In genomic region chr1:183914283-183914682, GRCh38 we compare ENCODE assay signal across 20 cellular contexts.
A peak's percentile ranks its signal among the peaks of the same experiment; 100 is the strongest.
DNase-seq lines count a peak whose midpoint lies in the region; ATAC-seq and TF ChIP-seq lines count a peak whose summit lies in the region.
"Had no signal": no experiment of that assay in that cellular context is flagged by ENCODE, and none has a peak within 500 bp of the region (broad histone marks: within the 10 kb centered on the region; RNA-seq: fewer than 3 reads in every experiment).

No MANE protein-coding gene starts in this region.

- H2AFZ ChIP-seq in IMR-90 (replicated peaks; ENCODE audit: low read length, poor library complexity) (no peak overlapping the region), fibroblast of lung (ENCODE audit: low read length) (no peak overlapping the region), mesenchymal stem cell (ENCODE audit: low read depth, low read length) (no peak overlapping the region)

- H3K14ac ChIP-seq in IMR-90 (replicated peaks; ENCODE audit: low read depth, low read length) (0 out of 2 replicates have a peak overlapping the region, but pooled peaks have one; percentile 66), mesenchymal stem cell (ENCODE audit: low read length in 2 of 2) (no peak overlapping the region)

- H4K5ac ChIP-seq in IMR-90 (ENCODE audit: low read depth, low read length) = no peak overlapping the region

- TF ChIP-seq CTCF in IMR-90 (conservative IDR thresholded peaks at IDR 0.05; ENCODE audit: low read depth, low read length) (no peak), fibroblast of lung (conservative IDR thresholded peaks at IDR 0.05 in 1 of 2, IDR thresholded peaks at IDR 0.05 in 1 of 2; ENCODE audit: low read depth in 1 of 2, low read length in 2 of 2) (no peak)

- H3K4me3 Mint-ChIP-seq in T-helper 17 cell = no peak overlapping the region
- H3K4me3 Mint-ChIP-seq in stimulated activated naive B cell treated with anti-CD40 and anti-IgM and Interleukin-4, amounts not matched to agents 10 μg/mL and 1 μg/mL and 100 μg/mL, for 72 hours = no peak overlapping the region
- H3K4me3 Mint-ChIP-seq: activated CD4-positive, alpha-beta memory T cell treated with anti-CD3 and anti-CD28 coated beads for 36 hours; activated naive CD8-positive, alpha-beta T cell; activated T-cell treated with anti-CD3 and anti-CD28 coated beads, Interleukin-2, amount 50 U/mL, for 4 hours; memory B cell had no signal

- H3K18ac ChIP-seq in IMR-90 (ENCODE audit: low read depth, low read length) = no peak overlapping the region
- no peak overlapping the region for H3K18ac ChIP-seq in mesenchymal stem cell (ENCODE audit: low read depth in 1 of 2, low read length in 2 of 2)

- H3K4me3 ChIP-seq in IMR-90 (ENCODE audit: insufficient read depth, low read depth, low read length) (no peak overlapping the region), fibroblast of lung (replicated peaks in 1 of 4; ENCODE audit: control extremely low read depth in 1 of 4, insufficient read depth in 1 of 4, low read depth in 3 of 4, low read length in 4 of 4) (no peak overlapping the region), mesenchymal stem cell (ENCODE audit: insufficient read depth in 1 of 2, low read depth in 1 of 2, low read length in 2 of 2) (no peak overlapping the region)
- H3K4me3 ChIP-seq: breast epithelium, suprapubic skin had no signal

- BruUV-seq in IMR-90 (replicated peaks; lab: Mats Ljungman, UMichigan) = no TSS peak

- no peak overlapping the region for H2BK12ac ChIP-seq in mesenchymal stem cell (ENCODE audit: low read length in 2 of 2)

- 0 out of 2 replicates have a peak overlapping the region, but pooled peaks have one; percentile 24 for H2BK20ac ChIP-seq in IMR-90 (ENCODE audit: low read depth, low read length)

- H4K91ac ChIP-seq in IMR-90 (ENCODE audit: insufficient read depth, low read depth, low read length) (no peak overlapping the region), mesenchymal stem cell (ENCODE audit: low read length) (no peak overlapping the region)

- POLR2A ChIA-PET in IMR-90 (lab: Charles Lee; ENCODE audit: unreplicated experiment) = interaction anchor here (0.7 kb wide), 1 partner anchor 124 kb away, joined by 3 read pairs; no protein-coding TSS in a partner anchor

- H3K27ac Mint-ChIP-seq in T-helper 17 cell = no peak overlapping the region
- H3K27ac Mint-ChIP-seq in stimulated activated naive B cell treated with anti-CD40 and anti-IgM and Interleukin-4, amounts not matched to agents 10 μg/mL and 1 μg/mL and 100 μg/mL, for 72 hours = no peak overlapping the region
- H3K27ac Mint-ChIP-seq: activated CD4-positive, alpha-beta memory T cell treated with anti-CD3 and anti-CD28 coated beads for 36 hours; activated naive CD8-positive, alpha-beta T cell; memory B cell had no signal

- no peak overlapping the region for H3K4me2 ChIP-seq in IMR-90 (ENCODE audit: low read depth, low read length)
- H3K4me2 ChIP-seq in fibroblast of lung (ENCODE audit: extremely low read depth, insufficient read depth, low read length) = no peak overlapping the region
- no peak overlapping the region for H3K4me2 ChIP-seq in mesenchymal stem cell (ENCODE audit: low read length, poor library complexity, severe bottlenecking)

- dilution Hi-C loops in IMR-90 (cut with HindIII; ENCODE audit: low sequenced_read_pairs, unreplicated experiment) = loop anchor here (25.0 kb wide), 1 partner anchor 252 kb away; the partner anchor contains the start of gene APOBEC4

- ATAC-seq in IMR-90 (ENCODE audit: low read depth) (peak; percentile 6; the same call in 1 of the 2 replicates), GM21447 (IDR thresholded peaks at IDR 0.05; ENCODE audit: unreplicated experiment) (no peak), T-helper 17 cell (no peak)
- ATAC-seq in stimulated activated naive B cell treated with anti-CD40 and anti-IgM and Interleukin-4, amounts not matched to agents 10 μg/mL and 1 μg/mL and 100 μg/mL, for 72 hours (replicated peaks) = no peak
- ATAC-seq: activated T-cell treated with anti-CD3 and anti-CD28 coated beads, Interleukin-2, amount 50 U/mL, for 4 hours had no signal

- H3K23ac ChIP-seq in IMR-90 (ENCODE audit: low read depth, low read length) = no peak overlapping the region; the same call in 1 of the 2 replicates
- H3K23ac ChIP-seq in mesenchymal stem cell (ENCODE audit: low read length in 2 of 2) = no peak overlapping the region

- no peaks in the 10 kb centered on the region for H3K79me2 ChIP-seq in fibroblast of lung (ENCODE audit: control insufficient read depth, insufficient read depth, low read length)

- peaks cover 26% of the 10 kb centered on the region for H3K4me1 Mint-ChIP-seq in T-helper 17 cell
- H3K4me1 Mint-ChIP-seq in stimulated activated naive B cell treated with anti-CD40 and anti-IgM and Interleukin-4, amounts not matched to agents 10 μg/mL and 1 μg/mL and 100 μg/mL, for 72 hours = peaks cover 46 to 60% of the 10 kb centered on the region in 2 donors

- H3K36me3 ChIP-seq in IMR-90 (ENCODE audit: control insufficient read depth, insufficient read depth, low read length) (peaks cover 15% of the 10 kb centered on the region; the same call in 1 of the 2 replicates), fibroblast of lung (ENCODE audit: control insufficient read depth, insufficient read depth, low read length) (peaks cover 8% of the 10 kb centered on the region), mesenchymal stem cell (ENCODE audit: control insufficient read depth in 1 of 2, insufficient read depth in 2 of 2, low read depth in 1 of 2, low read length in 2 of 2) (peaks cover 20 to 80% of the 10 kb centered on the region in 2 experiments)

- no peak overlapping the region for H3K27ac ChIP-seq in IMR-90 (ENCODE audit: insufficient read depth, low read length)
- no peak overlapping the region for H3K27ac ChIP-seq in fibroblast of lung (ENCODE audit: insufficient read depth, low read length)
- H3K27ac ChIP-seq in mesenchymal stem cell (ENCODE audit: low read length, poor library complexity, severe bottlenecking) = no peak overlapping the region
- H3K27ac ChIP-seq: suprapubic skin, VCaP had no signal

- CTCF ChIA-PET in IMR-90 (lab: Yijun Ruan, JAX) = interaction anchor here (2.5 to 5.3 kb wide), 2 partner anchors 229 to 259 kb away, joined by 15 to 55 read pairs; partner anchors contain the start of gene APOBEC4

- H3K36me3 Mint-ChIP-seq in T-helper 17 cell (ENCODE audit: low read depth) = peaks cover 7% of the 10 kb centered on the region
- peaks cover 23 to 25% of the 10 kb centered on the region in 2 donors for H3K36me3 Mint-ChIP-seq in stimulated activated naive B cell treated with anti-CD40 and anti-IgM and Interleukin-4, amounts not matched to agents 10 μg/mL and 1 μg/mL and 100 μg/mL, for 72 hours
- H3K36me3 Mint-ChIP-seq: activated naive CD8-positive, alpha-beta T cell; memory B cell had no signal

- no peak overlapping the region for H2AK9ac ChIP-seq in IMR-90 (replicated peaks; ENCODE audit: low read depth, low read length, poor library complexity)

- H3K4me1 ChIP-seq in IMR-90 (ENCODE audit: control insufficient read depth, insufficient read depth, low read length) (peaks cover 6% of the 10 kb centered on the region), fibroblast of lung (ENCODE audit: control insufficient read depth, extremely low read depth, insufficient read depth, low read length) (peaks cover 23% of the 10 kb centered on the region), mesenchymal stem cell (ENCODE audit: control insufficient read depth, insufficient read depth, low read depth, low read length) (peaks cover 4% of the 10 kb centered on the region)
- H3K4me1 ChIP-seq: breast epithelium had no signal

- H2BK5ac ChIP-seq in IMR-90 (ENCODE audit: low read depth, low read length, poor library complexity, severe bottlenecking) (no peak overlapping the region), mesenchymal stem cell (ENCODE audit: low read depth, low read length, poor library complexity, severe bottlenecking) (no peak overlapping the region)

- H3K9me3 Mint-ChIP-seq in stimulated activated naive B cell treated with anti-CD40 and anti-IgM and Interleukin-4, amounts not matched to agents 10 μg/mL and 1 μg/mL and 100 μg/mL, for 72 hours = peaks cover 4 to 5% of the 10 kb centered on the region in 2 donors
- H3K9me3 Mint-ChIP-seq: activated CD4-positive, alpha-beta memory T cell treated with anti-CD3 and anti-CD28 coated beads for 36 hours; activated T-cell treated with anti-CD3 and anti-CD28 coated beads, Interleukin-2, amount 50 U/mL, for 4 hours; memory B cell had no signal

- no CpG with 5 or more reads among the region's 3 CpGs for WGBS in IMR-90 (ENCODE audit: extremely low coverage in 2 of 2, insufficient read length in 1 of 2), 2 experiments
- WGBS in mesenchymal stem cell = 0% methylated on average over 1 of the region's 3 CpGs

- H3K9me3 ChIP-seq in IMR-90 (ENCODE audit: control insufficient read depth, insufficient read depth, low read length) = no peaks in the 10 kb centered on the region
- no peaks in the 10 kb centered on the region for H3K9me3 ChIP-seq in fibroblast of lung (ENCODE audit: control insufficient read depth, insufficient read depth, low read depth, low read length)
- H3K9me3 ChIP-seq in mesenchymal stem cell (ENCODE audit: control insufficient read depth, low read length) = no peaks in the 10 kb centered on the region
- no peaks in the 10 kb centered on the region for H3K9me3 ChIP-seq in T-helper 17 cell (ENCODE audit: control insufficient read depth, low read length, poor library complexity, severe bottlenecking)
- H3K9me3 ChIP-seq: breast epithelium, suprapubic skin had no signal

- DNase-seq in AG20443 (ENCODE audit: low spot score) (peak; percentile 23), IMR-90 (peak; percentile 58), fibroblast of lung (ENCODE audit: low read depth in 2 of 2) (peak; percentile 15 to 26), mesenchymal stem cell (peak; percentile 47), T-helper 17 cell (no peak)
- DNase-seq in stimulated activated CD4-positive, alpha-beta T cell treated with anti-CD3 and anti-CD28 coated beads, Interleukin-1b, Interleukin-23, amount 100 ng/mL, for 48 hours = no peak
- DNase-seq in stimulated activated naive B cell treated with anti-CD40 and anti-IgM and Interleukin-4, amounts not matched to agents 10 μg/mL and 1 μg/mL and 100 μg/mL, for 72 hours = no peak
- DNase-seq: activated CD4-positive, alpha-beta memory T cell treated with anti-CD3 and anti-CD28 coated beads for 36 hours; activated T-cell treated with anti-CD3 and anti-CD28 coated beads, Interleukin-2, amount 50 U/mL, for 4 hours; Calu3; effector memory CD4-positive, alpha-beta T cell; GDM1; NCI-H748 treated with DMSO at 0.1 percent for 48 hours; retina had no signal

- H3K9me1 ChIP-seq in IMR-90 (ENCODE audit: insufficient read depth, low read length) = peaks cover 7% of the 10 kb centered on the region

- H3K4ac ChIP-seq in IMR-90 (ENCODE audit: low read depth, low read length) (0 out of 2 replicates have a peak overlapping the region, but pooled peaks have one; percentile 11), mesenchymal stem cell (ENCODE audit: low read depth in 1 of 2, low read length in 2 of 2) (no peak overlapping the region)

- no peaks in the 10 kb centered on the region for H4K20me1 ChIP-seq in IMR-90 (ENCODE audit: insufficient read depth, low read length)
- H4K20me1 ChIP-seq in fibroblast of lung (ENCODE audit: control insufficient read depth, extremely low read depth, insufficient read depth, low read length) = no peaks in the 10 kb centered on the region

- peaks cover 4% of the 10 kb centered on the region for H3K27me3 Mint-ChIP-seq in T-helper 17 cell
- H3K27me3 Mint-ChIP-seq in stimulated activated naive B cell treated with anti-CD40 and anti-IgM and Interleukin-4, amounts not matched to agents 10 μg/mL and 1 μg/mL and 100 μg/mL, for 72 hours = no peaks in the 10 kb centered on the region
- H3K27me3 Mint-ChIP-seq: activated CD4-positive, alpha-beta memory T cell treated with anti-CD3 and anti-CD28 coated beads for 36 hours; activated naive CD8-positive, alpha-beta T cell; memory B cell had no signal

- H2BK120ac ChIP-seq in IMR-90 (ENCODE audit: low read depth, low read length) = no peak overlapping the region
- no peak overlapping the region for H2BK120ac ChIP-seq in mesenchymal stem cell (ENCODE audit: low read depth, low read length)

- no peak for TF ChIP-seq RAD21 in IMR-90 (IDR thresholded peaks at IDR 0.05; ENCODE audit: low read length)

- no peak overlapping the region; the same call in 1 of the 2 replicates for H2AK5ac ChIP-seq in IMR-90 (ENCODE audit: low read depth, low read length)
- H2AK5ac ChIP-seq in mesenchymal stem cell (ENCODE audit: low read length, severe bottlenecking) = no peak overlapping the region

- H3K79me1 ChIP-seq in IMR-90 (ENCODE audit: low read depth in 1 of 2, low read length in 2 of 2) (no peaks in the 10 kb centered on the region; a peak in 2 of 4 replicates), mesenchymal stem cell (replicated peaks; ENCODE audit: low read length, poor library complexity, severe bottlenecking) (peaks cover 2% of the 10 kb centered on the region)

- H3K27me3 ChIP-seq in IMR-90 (ENCODE audit: control insufficient read depth, insufficient read depth, low read length) (no peaks in the 10 kb centered on the region), fibroblast of lung (ENCODE audit: control insufficient read depth, insufficient read depth, low read length) (no peaks in the 10 kb centered on the region), mesenchymal stem cell (ENCODE audit: control insufficient read depth in 1 of 2, insufficient read depth in 1 of 2, low read length in 2 of 2) (no peaks in the 10 kb centered on the region)
- H3K27me3 ChIP-seq: breast epithelium, suprapubic skin had no signal

- intact Hi-C loops in IMR-90 (cut with micrococcal nuclease) = no loop called here

- H3K9ac ChIP-seq in IMR-90 (ENCODE audit: low read depth, low read length) = no peak overlapping the region
- no peak overlapping the region for H3K9ac ChIP-seq in fibroblast of lung (ENCODE audit: insufficient read depth, low read length)
- H3K9ac ChIP-seq in mesenchymal stem cell (ENCODE audit: low read length) = peak overlapping the region; percentile 88

- no peak overlapping the region for H3K56ac ChIP-seq in IMR-90 (ENCODE audit: extremely low read depth, insufficient read depth, low read length)

- H4K8ac ChIP-seq in IMR-90 (ENCODE audit: low read depth in 2 of 2, low read length in 2 of 2) (no peak overlapping the region), mesenchymal stem cell (ENCODE audit: low read length) (no peak overlapping the region)

- H2BK15ac ChIP-seq in IMR-90 (ENCODE audit: low read depth, low read length) = no peak overlapping the region
- H2BK15ac ChIP-seq in mesenchymal stem cell (ENCODE audit: low read depth, poor library complexity, severe bottlenecking) = no peak overlapping the region

- in situ Hi-C loops in IMR-90 (cut with MboI; ENCODE audit: low sequenced_read_pairs) = loop anchor here (5.0 kb wide), 1 partner anchor 262 kb away; the partner anchor contains the start of gene APOBEC4

- TF ChIP-seq POLR2A in IMR-90 (IDR thresholded peaks at IDR 0.05; ENCODE audit: low read depth, low read length) = no peak

Comparison
In these comparisons a context has a peak if more than half of its experiments do, and no peak if none do; other contexts are left out.
1. DNase-seq: peak in AG20443 (single experiment), IMR-90 (single experiment), fibroblast of lung (2 of 2) and mesenchymal stem cell (single experiment); none in stimulated activated CD4-positive, alpha-beta T cell treated with anti-CD3 and anti-CD28 coated beads, Interleukin-1b, Interleukin-23, amount 100 ng/mL, for 48 hours (single experiment), T-helper 17 cell (0 of 3) and stimulated activated naive B cell treated with anti-CD40 and anti-IgM and Interleukin-4, amounts not matched to agents 10 μg/mL and 1 μg/mL and 100 μg/mL, for 72 hours (single experiment).